In genomic region chr21:43349644-43350043, GRCh38 we compare ENCODE assay signal across 21 cellular contexts.
"Had no signal": no experiment of that assay in that cellular context is flagged by ENCODE, and none has a peak within 500 bp of the region (broad histone marks: within the 10 kb centered on the region; RNA-seq: fewer than 3 reads in every experiment).

No MANE protein-coding gene starts in this region.

- H3K4me3 ChIP-seq: gastrocnemius medialis, lung, mucosa of descending colon, sigmoid colon, skin epidermis, suprapubic skin, tibial artery, upper lobe of right lung, vagina had no signal

- H3K4me1 Mint-ChIP-seq: immature natural killer cell had no signal

- H3K9me3 Mint-ChIP-seq: immature natural killer cell; naive thymus-derived CD8-positive, alpha-beta T cell; stimulated activated effector memory CD8-positive, alpha-beta T cell treated with anti-CD3 and anti-CD28 coated beads, Interleukin-12 subunit alpha, Interleukin-12 subunit beta, amount 100 ng/mL, for 72 hours had no signal

- H3K36me3 ChIP-seq: gastrocnemius medialis, sigmoid colon, suprapubic skin, tibial artery, upper lobe of right lung, vagina had no signal

- H3K36me3 Mint-ChIP-seq: immature natural killer cell; naive thymus-derived CD8-positive, alpha-beta T cell; stimulated activated effector memory CD8-positive, alpha-beta T cell treated with anti-CD3 and anti-CD28 coated beads, Interleukin-12 subunit alpha, Interleukin-12 subunit beta, amount 100 ng/mL, for 72 hours had no signal

- H3K9me3 ChIP-seq: gastrocnemius medialis, mucosa of descending colon, sigmoid colon, suprapubic skin, tibial artery, upper lobe of right lung, vagina had no signal

- H3K4me1 ChIP-seq: gastrocnemius medialis had no signal

- ATAC-seq: esophagus mucosa; mucosa of descending colon; naive thymus-derived CD8-positive, alpha-beta T cell; stimulated activated effector memory CD8-positive, alpha-beta T cell treated with anti-CD3 and anti-CD28 coated beads, Interleukin-12 subunit alpha, Interleukin-12 subunit beta, amount 100 ng/mL, for 72 hours; stimulated activated naive CD8-positive, alpha-beta T cell treated with anti-CD3 and anti-CD28 coated beads, Interleukin-15, Interleukin-2, amounts not matched to agents 100 U/mL and 50 U/mL, for 24 hours; upper lobe of right lung had no signal

- DNase-seq: effector memory CD4-positive, alpha-beta T cell; gastrocnemius medialis; immature natural killer cell; kidney; left cardiac atrium; left ventricle myocardium superior; mucosa of descending colon; naive thymus-derived CD8-positive, alpha-beta T cell; posterior cingulate gyrus; sigmoid colon; stimulated activated CD4-positive, alpha-beta T cell treated with anti-CD3 and anti-CD28 coated beads, Interleukin-4, amount 100 ng/mL, for 1 hour; stimulated activated CD8-positive, alpha-beta memory T cell treated with anti-CD3 and anti-CD28 coated beads, Interleukin-4, amount 100 ng/mL, for 48 hours; stimulated activated naive CD8-positive, alpha-beta T cell treated with anti-CD3 and anti-CD28 coated beads, Interleukin-15, Interleukin-2, amounts not matched to agents 100 U/mL and 50 U/mL, for 24 hours; tibial artery; upper lobe of right lung had no signal

- H3K27me3 Mint-ChIP-seq: naive thymus-derived CD8-positive, alpha-beta T cell had no signal

- H3K27ac Mint-ChIP-seq: immature natural killer cell; stimulated activated effector memory CD8-positive, alpha-beta T cell treated with anti-CD3 and anti-CD28 coated beads, Interleukin-12 subunit alpha, Interleukin-12 subunit beta, amount 100 ng/mL, for 72 hours had no signal

- H3K27me3 ChIP-seq: gastrocnemius medialis, sigmoid colon, suprapubic skin, upper lobe of right lung, vagina had no signal

- H3K27ac ChIP-seq: sigmoid colon, suprapubic skin, tibial artery, upper lobe of right lung, vagina had no signal

- H3K4me3 Mint-ChIP-seq: immature natural killer cell; naive thymus-derived CD8-positive, alpha-beta T cell; stimulated activated effector memory CD8-positive, alpha-beta T cell treated with anti-CD3 and anti-CD28 coated beads, Interleukin-12 subunit alpha, Interleukin-12 subunit beta, amount 100 ng/mL, for 72 hours had no signal
